10 cellular contexts compared by ENCODE assay signal in genomic region chr17:48596000-48596734, GRCh38. TPM values are rescaled to one million over a fixed set of nuclear protein-coding genes. Genes with fewer than 3 reads are reported as not detected.
A peak's percentile ranks its signal among the peaks of the same experiment; 100 is the strongest.
DNase-seq lines count a peak whose midpoint lies in the region; ATAC-seq, FAIRE-seq and TF ChIP-seq lines count a peak whose summit lies in the region.
"Had no signal": no experiment of that assay in that cellular context is flagged by ENCODE, and none has a peak within 500 bp of the region (broad histone marks: within the 10 kb centered on the region; RNA-seq: fewer than 3 reads in every experiment).

No MANE protein-coding gene starts in this region.

- no peaks in the 10 kb centered on the region for H3K79me2 ChIP-seq in HepG2 (ENCODE audit: insufficient read depth, low read length)

- H3K4me3 Mint-ChIP-seq in activated naive CD4-positive, alpha-beta T cell treated with anti-CD3 and anti-CD28 coated beads for 36 hours = peak overlapping the region; percentile 69

- H2AFZ ChIP-seq in HepG2 (ENCODE audit: low read length) = no peak overlapping the region
- H2AFZ ChIP-seq: PC-9 had no signal

- 0 out of 2 replicates have a peak, but pooled peaks cover 6% of the 10 kb centered on the region for H3K4me1 ChIP-seq in HepG2 (ENCODE audit: insufficient read depth, low read length)
- peaks cover 54% of the 10 kb centered on the region for H3K4me1 ChIP-seq in suprapubic skin

- peaks cover 88% of the 10 kb centered on the region for H3K27me3 Mint-ChIP-seq in activated naive CD4-positive, alpha-beta T cell treated with anti-CD3 and anti-CD28 coated beads for 36 hours (ENCODE audit: low read depth)

- no peaks in the 10 kb centered on the region for H3K9me3 Mint-ChIP-seq in activated naive CD4-positive, alpha-beta T cell treated with anti-CD3 and anti-CD28 coated beads for 36 hours

- H3K4me3 ChIP-seq in HepG2 (replicated peaks in 1 of 3; ENCODE audit: insufficient read depth in 1 of 3, low read depth in 2 of 3, low read length in 3 of 3) (no peak overlapping the region), suprapubic skin (peak overlapping the region; percentile 67)
- H3K4me3 ChIP-seq: BLaER1 treated with 17β-estradiol and CSF1 and Interleukin-3, amounts not matched to agents 10 nM and 100 nM; PC-9 had no signal

- intact Hi-C loops in activated naive CD4-positive, alpha-beta T cell treated with anti-CD3 and anti-CD28 coated beads for 36 hours (cut with micrococcal nuclease) = loop anchor here (2.0 kb wide), 2 partner anchors 17 to 571 kb away; no protein-coding TSS in a partner anchor
- intact Hi-C loops in HepG2 (cut with micrococcal nuclease; ENCODE audit: unreplicated experiment) = no loop called here

- in situ Hi-C loops in HepG2 (cut with HindIII; ENCODE audit: extremely low pct_ligation_motif_present, low pct_unique_long_range_greater_than_20kb) = loop anchor here (5.0 kb wide), 1 partner anchor 444 kb away; no protein-coding TSS in a partner anchor

- peak; percentile 61 for DNase-seq in activated T-cell treated with anti-CD3 and anti-CD28 coated beads, Interleukin-2, amount 50 U/mL, for 1 hour
- DNase-seq in activated T-cell treated with anti-CD3 and anti-CD28 coated beads for 4 hours (no peak), HepG2 (ENCODE audit: low spot score) (no peak), suprapubic skin (ENCODE audit: low spot score in 2 of 2) (no peak), NCI-H226 (no peak), NCI-H1105 treated with DMSO at 0.1 percent for 48 hours (lab: John Stamatoyannopoulos, UW) (no peak)
- peak; percentile 53 for DNase-seq in activated naive CD4-positive, alpha-beta T cell treated with anti-CD3 and anti-CD28 coated beads for 36 hours
- DNase-seq: PC-9 had no signal

- no peak overlapping the region for H3K4me2 ChIP-seq in HepG2 (ENCODE audit: low read depth, low read length)
- H3K4me2 ChIP-seq: BLaER1 treated with 17β-estradiol and CSF1 and Interleukin-3, amounts not matched to agents 10 nM and 100 nM; PC-9 had no signal

- peaks cover 33% of the 10 kb centered on the region for H3K4me1 Mint-ChIP-seq in activated naive CD4-positive, alpha-beta T cell treated with anti-CD3 and anti-CD28 coated beads for 36 hours (ENCODE audit: low read depth)

- 16% methylated on average over 45 of the region's 54 CpGs for WGBS in HepG2 (ENCODE audit: low lambda C conversion rate)
- WGBS in suprapubic skin = 44% methylated on average over 52 of the region's 54 CpGs

- CTCF ChIA-PET in activated naive CD4-positive, alpha-beta T cell treated with anti-CD3 and anti-CD28 coated beads for 36 hours (lab: Charles Lee) = interaction anchor here (0.6 to 3.5 kb wide), 4 partner anchors 17 to 245 kb away, joined by 3 to 19 read pairs (median 3); no protein-coding TSS in a partner anchor
- CTCF ChIA-PET in HepG2 (lab: Yijun Ruan, JAX; ENCODE audit: low intra/inter-chr PET ratio, low total read pairs) = no interaction called here

- TF ChIP-seq POLR2A in HepG2 (IDR thresholded peaks at IDR 0.05; ENCODE audit: insufficient read depth in 1 of 2, low read depth in 2 of 2, low read length in 2 of 2) = no peak
- TF ChIP-seq POLR2A in suprapubic skin (IDR thresholded peaks at IDR 0.05) = no peak

- POLR2A ChIA-PET in HepG2 (lab: Yijun Ruan, JAX) = no interaction called here

- BruUV-seq in HepG2 (replicated peaks; lab: Mats Ljungman, UMichigan) = no TSS peak

- TF ChIP-seq CTCF in HepG2 (CRISPR knock-in tag; IDR thresholded peaks at IDR 0.05) (no peak), suprapubic skin (IDR thresholded peaks at IDR 0.05) (no peak)

- no peak for FAIRE-seq in HepG2 (lab: Jason Lieb, UNC)

- H3K9ac ChIP-seq in HepG2 (ENCODE audit: insufficient read depth, low read depth, low read length) = no peak overlapping the region
- H3K9ac ChIP-seq: BLaER1 treated with 17β-estradiol and CSF1 and Interleukin-3, amounts not matched to agents 10 nM and 100 nM had no signal

- no peak overlapping the region for H3K27ac Mint-ChIP-seq in activated naive CD4-positive, alpha-beta T cell treated with anti-CD3 and anti-CD28 coated beads for 36 hours

- H4K20me1 ChIP-seq in HepG2 (ENCODE audit: insufficient read depth, low read length) = no peaks in the 10 kb centered on the region

- no peaks in the 10 kb centered on the region for H3K36me3 Mint-ChIP-seq in activated naive CD4-positive, alpha-beta T cell treated with anti-CD3 and anti-CD28 coated beads for 36 hours (ENCODE audit: low read depth)

- H3K9me3 ChIP-seq in HepG2 (ENCODE audit: low read length) = no peaks in the 10 kb centered on the region
- H3K9me3 ChIP-seq in suprapubic skin = no peaks in the 10 kb centered on the region

- no peaks in the 10 kb centered on the region for H3K36me3 ChIP-seq in HepG2 (replicated peaks in 1 of 2; ENCODE audit: control insufficient read depth in 1 of 2, insufficient read depth in 2 of 2, low read length in 2 of 2)
- peaks cover 3% of the 10 kb centered on the region for H3K36me3 ChIP-seq in suprapubic skin
- H3K36me3 ChIP-seq: BLaER1 treated with 17β-estradiol and CSF1 and Interleukin-3, amounts not matched to agents 10 nM and 100 nM had no signal

- TF ChIP-seq EP300 in HepG2 (IDR thresholded peaks at IDR 0.05; ENCODE audit: low read depth in 2 of 2, low read length in 2 of 2) (no peak), HepG2 (CRISPR knock-in tag; IDR thresholded peaks at IDR 0.05; ENCODE audit: borderline replicate concordance) (no peak), suprapubic skin (IDR thresholded peaks at IDR 0.05) (no peak)

- ATAC-seq in HepG2 = no peak
- ATAC-seq in GM21360 (IDR thresholded peaks at IDR 0.05; ENCODE audit: unreplicated experiment) = no peak

- H3K27ac ChIP-seq in HepG2 (ENCODE audit: extremely low read length, insufficient read depth, low read length) (no peak overlapping the region), suprapubic skin (no peak overlapping the region)
- H3K27ac ChIP-seq: BLaER1 treated with 17β-estradiol and CSF1 and Interleukin-3, amounts not matched to agents 10 nM and 100 nM; PC-9 had no signal

- H3K27me3 ChIP-seq in HepG2 (ENCODE audit: control insufficient read depth in 1 of 2, insufficient read depth in 2 of 2, low read length in 2 of 2) = peaks cover 52 to 91% of the 10 kb centered on the region in 2 experiments
- H3K27me3 ChIP-seq in suprapubic skin = peaks cover 66% of the 10 kb centered on the region

- TF ChIP-seq RAD21 in HepG2 (CRISPR knock-in tag; IDR thresholded peaks at IDR 0.05) = no peak

RNA-seq across cellular contexts. Expression of gene HOXB5, which starts 2.6 kb away (rescaled TPM):
- not detected for total RNA-seq in activated naive CD4-positive, alpha-beta T cell treated with anti-CD3 and anti-CD28 coated beads for 36 hours
- total RNA-seq in HepG2 (2016; rRNA removed; fragmentation: Illumina TruSeq; extraction: Trizol) (not detected in 2 replicates), suprapubic skin (under 1 TPM in 2 of 4 donors, not detected in 2; 0.72 to 0.80 TPM)
- total RNA-seq in HepG2 (2016; cell fraction: cytosol; rRNA removed; fragmentation: Illumina TruSeq; extraction: Trizol; ENCODE audit: low read depth) = not detected in 2 replicates
- total RNA-seq in HepG2 (2016; cell fraction: insoluble cytoplasmic fraction; rRNA removed; fragmentation: Illumina TruSeq; extraction: Trizol) = not detected in 2 replicates
- total RNA-seq in HepG2 (2016; cell fraction: membrane; rRNA removed; fragmentation: Illumina TruSeq; extraction: Trizol) = not detected in 2 replicates
- total RNA-seq in HepG2 (2016; cell fraction: nucleus; rRNA removed; fragmentation: Illumina TruSeq; extraction: Trizol) = not detected in 2 replicates
- not detected in 2 replicates for polyA plus RNA-seq in HepG2 (2011; rRNA removed)
- not detected in 2 replicates for polyA plus RNA-seq in HepG2 (2011; cell fraction: cytosol; rRNA removed)
- polyA plus RNA-seq in HepG2 (2011; cell fraction: nucleus; rRNA removed) = not detected in 2 replicates
- not detected in 2 replicates for polyA plus RNA-seq in HepG2 (2012)
- polyA plus RNA-seq in HepG2 (2016; cell fraction: cytosol; fragmentation: Illumina TruSeq; extraction: Trizol; ENCODE audit: low read depth) = not detected in 2 replicates
- polyA plus RNA-seq in HepG2 (2016; cell fraction: insoluble cytoplasmic fraction; fragmentation: Illumina TruSeq; extraction: Trizol; ENCODE audit: low read depth) = not detected in 2 replicates
- polyA plus RNA-seq in HepG2 (2016; cell fraction: membrane; fragmentation: Illumina TruSeq; extraction: Trizol; ENCODE audit: low read depth) = not detected in 2 replicates
- not detected in 2 replicates for polyA plus RNA-seq in HepG2 (2016; cell fraction: nucleus; fragmentation: Illumina TruSeq; extraction: Trizol; ENCODE audit: insufficient read depth, low read depth)
- 0.49 TPM in 1 of 2 replicates, not detected in the other for polyA minus RNA-seq in HepG2 (2011; rRNA and poly(A)+ RNA removed; ENCODE audit: low replicate concordance)
- polyA minus RNA-seq in HepG2 (2011; cell fraction: cytosol; rRNA and poly(A)+ RNA removed) = not detected in 2 replicates
- not detected in 2 replicates for polyA minus RNA-seq in HepG2 (2011; cell fraction: nucleus; rRNA and poly(A)+ RNA removed)

RNA-seq across cellular contexts. Expression of gene HOXB3, which starts 6.1 kb away (rescaled TPM):
- 1 to 10 TPM; 2.0 TPM for total RNA-seq in activated naive CD4-positive, alpha-beta T cell treated with anti-CD3 and anti-CD28 coated beads for 36 hours
- total RNA-seq in HepG2 (2016; rRNA removed; fragmentation: Illumina TruSeq; extraction: Trizol) = not detected in 2 replicates
- not detected in 2 replicates for total RNA-seq in HepG2 (2016; cell fraction: cytosol; rRNA removed; fragmentation: Illumina TruSeq; extraction: Trizol; ENCODE audit: low read depth)
- not detected in 2 replicates for total RNA-seq in HepG2 (2016; cell fraction: insoluble cytoplasmic fraction; rRNA removed; fragmentation: Illumina TruSeq; extraction: Trizol)
- not detected in 2 replicates for total RNA-seq in HepG2 (2016; cell fraction: membrane; rRNA removed; fragmentation: Illumina TruSeq; extraction: Trizol)
- not detected in 2 replicates for total RNA-seq in HepG2 (2016; cell fraction: nucleus; rRNA removed; fragmentation: Illumina TruSeq; extraction: Trizol)
- not detected in 2 replicates for polyA plus RNA-seq in HepG2 (2011; rRNA removed)
- polyA plus RNA-seq in HepG2 (2011; cell fraction: cytosol; rRNA removed) = not detected in 2 replicates
- 0.28 TPM in 1 of 2 replicates, not detected in the other for polyA plus RNA-seq in HepG2 (2011; cell fraction: nucleus; rRNA removed)
- polyA plus RNA-seq in HepG2 (2012) = not detected in 2 replicates
- not detected in 2 replicates for polyA plus RNA-seq in HepG2 (2016; cell fraction: cytosol; fragmentation: Illumina TruSeq; extraction: Trizol; ENCODE audit: low read depth)
- not detected in 2 replicates for polyA plus RNA-seq in HepG2 (2016; cell fraction: insoluble cytoplasmic fraction; fragmentation: Illumina TruSeq; extraction: Trizol; ENCODE audit: low read depth)
- not detected in 2 replicates for polyA plus RNA-seq in HepG2 (2016; cell fraction: membrane; fragmentation: Illumina TruSeq; extraction: Trizol; ENCODE audit: low read depth)
- not detected in 2 replicates for polyA plus RNA-seq in HepG2 (2016; cell fraction: nucleus; fragmentation: Illumina TruSeq; extraction: Trizol; ENCODE audit: insufficient read depth, low read depth)
- 2.3 TPM in 1 of 2 replicates, not detected in the other for polyA minus RNA-seq in HepG2 (2011; rRNA and poly(A)+ RNA removed; ENCODE audit: low replicate concordance)
- not detected in 2 replicates for polyA minus RNA-seq in HepG2 (2011; cell fraction: cytosol; rRNA and poly(A)+ RNA removed)
- not detected in 2 replicates for polyA minus RNA-seq in HepG2 (2011; cell fraction: nucleus; rRNA and poly(A)+ RNA removed)
- 10 to 100 TPM in 1 of 4 donors, 1 to 10 TPM in 3; 2.3 to 20.8 (median 3.9) TPM for total RNA-seq in suprapubic skin

RNA-seq across cellular contexts. Expression of gene HOXB6, which starts 8.6 kb away (rescaled TPM):
- total RNA-seq in activated naive CD4-positive, alpha-beta T cell treated with anti-CD3 and anti-CD28 coated beads for 36 hours = not detected
- not detected in 2 replicates for total RNA-seq in HepG2 (2016; rRNA removed; fragmentation: Illumina TruSeq; extraction: Trizol)
- not detected in 2 replicates for total RNA-seq in HepG2 (2016; cell fraction: cytosol; rRNA removed; fragmentation: Illumina TruSeq; extraction: Trizol; ENCODE audit: low read depth)
- not detected in 2 replicates for total RNA-seq in HepG2 (2016; cell fraction: insoluble cytoplasmic fraction; rRNA removed; fragmentation: Illumina TruSeq; extraction: Trizol)
- total RNA-seq in HepG2 (2016; cell fraction: membrane; rRNA removed; fragmentation: Illumina TruSeq; extraction: Trizol) = not detected in 2 replicates
- not detected in 2 replicates for total RNA-seq in HepG2 (2016; cell fraction: nucleus; rRNA removed; fragmentation: Illumina TruSeq; extraction: Trizol)
- polyA plus RNA-seq in HepG2 (2011; rRNA removed) = not detected in 2 replicates
- polyA plus RNA-seq in HepG2 (2011; cell fraction: cytosol; rRNA removed) = not detected in 2 replicates
- polyA plus RNA-seq in HepG2 (2011; cell fraction: nucleus; rRNA removed) = not detected in 2 replicates
- not detected in 2 replicates for polyA plus RNA-seq in HepG2 (2012)
- not detected in 2 replicates for polyA plus RNA-seq in HepG2 (2016; cell fraction: cytosol; fragmentation: Illumina TruSeq; extraction: Trizol; ENCODE audit: low read depth)
- not detected in 2 replicates for polyA plus RNA-seq in HepG2 (2016; cell fraction: insoluble cytoplasmic fraction; fragmentation: Illumina TruSeq; extraction: Trizol; ENCODE audit: low read depth)
- not detected in 2 replicates for polyA plus RNA-seq in HepG2 (2016; cell fraction: membrane; fragmentation: Illumina TruSeq; extraction: Trizol; ENCODE audit: low read depth)
- polyA plus RNA-seq in HepG2 (2016; cell fraction: nucleus; fragmentation: Illumina TruSeq; extraction: Trizol; ENCODE audit: insufficient read depth, low read depth) = not detected in 2 replicates
- polyA minus RNA-seq in HepG2 (2011; rRNA and poly(A)+ RNA removed; ENCODE audit: low replicate concordance) = 3.5 TPM in 1 of 2 replicates, not detected in the other
- not detected in 2 replicates for polyA minus RNA-seq in HepG2 (2011; cell fraction: cytosol; rRNA and poly(A)+ RNA removed)
- polyA minus RNA-seq in HepG2 (2011; cell fraction: nucleus; rRNA and poly(A)+ RNA removed) = not detected in 2 replicates
- 1 to 10 TPM in 2 of 4 donors, under 1 TPM in 1, not detected in 1; 0.39 to 4.5 (median 1.3) TPM for total RNA-seq in suprapubic skin

RNA-seq across cellular contexts. Expression of gene HOXB7, which starts 14.7 kb away (rescaled TPM):
- total RNA-seq in activated naive CD4-positive, alpha-beta T cell treated with anti-CD3 and anti-CD28 coated beads for 36 hours = under 1 TPM in 1 of 2 experiments, not detected in 1; 0.29 TPM
- total RNA-seq in HepG2 (2016; rRNA removed; fragmentation: Illumina TruSeq; extraction: Trizol) (not detected in 2 replicates), suprapubic skin (1 to 10 TPM in 3 of 4 donors, under 1 TPM in 1; 0.95 to 3.6 (median 2.4) TPM)
- not detected in 2 replicates for total RNA-seq in HepG2 (2016; cell fraction: cytosol; rRNA removed; fragmentation: Illumina TruSeq; extraction: Trizol; ENCODE audit: low read depth)
- total RNA-seq in HepG2 (2016; cell fraction: insoluble cytoplasmic fraction; rRNA removed; fragmentation: Illumina TruSeq; extraction: Trizol) = not detected in 2 replicates
- not detected in 2 replicates for total RNA-seq in HepG2 (2016; cell fraction: membrane; rRNA removed; fragmentation: Illumina TruSeq; extraction: Trizol)
- total RNA-seq in HepG2 (2016; cell fraction: nucleus; rRNA removed; fragmentation: Illumina TruSeq; extraction: Trizol) = not detected in 2 replicates
- 0.04 and 0.08 TPM in 2 replicates for polyA plus RNA-seq in HepG2 (2011; rRNA removed)
- polyA plus RNA-seq in HepG2 (2011; cell fraction: cytosol; rRNA removed) = not detected in 2 replicates
- not detected in 2 replicates for polyA plus RNA-seq in HepG2 (2011; cell fraction: nucleus; rRNA removed)
- polyA plus RNA-seq in HepG2 (2012) = not detected in 2 replicates
- not detected in 2 replicates for polyA plus RNA-seq in HepG2 (2016; cell fraction: cytosol; fragmentation: Illumina TruSeq; extraction: Trizol; ENCODE audit: low read depth)
- polyA plus RNA-seq in HepG2 (2016; cell fraction: insoluble cytoplasmic fraction; fragmentation: Illumina TruSeq; extraction: Trizol; ENCODE audit: low read depth) = not detected in 2 replicates
- not detected in 2 replicates for polyA plus RNA-seq in HepG2 (2016; cell fraction: membrane; fragmentation: Illumina TruSeq; extraction: Trizol; ENCODE audit: low read depth)
- not detected in 2 replicates for polyA plus RNA-seq in HepG2 (2016; cell fraction: nucleus; fragmentation: Illumina TruSeq; extraction: Trizol; ENCODE audit: insufficient read depth, low read depth)
- polyA minus RNA-seq in HepG2 (2011; rRNA and poly(A)+ RNA removed; ENCODE audit: low replicate concordance) = 8.9 TPM in 1 of 2 replicates, not detected in the other
- polyA minus RNA-seq in HepG2 (2011; cell fraction: cytosol; rRNA and poly(A)+ RNA removed) = not detected in 2 replicates
- not detected in 2 replicates for polyA minus RNA-seq in HepG2 (2011; cell fraction: nucleus; rRNA and poly(A)+ RNA removed)

RNA-seq across cellular contexts. Expression of gene HOXB4, which starts 18.0 kb away (rescaled TPM):
- total RNA-seq in activated naive CD4-positive, alpha-beta T cell treated with anti-CD3 and anti-CD28 coated beads for 36 hours = 1 to 10 TPM; 2.3 to 2.5 TPM
- total RNA-seq in HepG2 (2016; rRNA removed; fragmentation: Illumina TruSeq; extraction: Trizol) (not detected in 2 replicates), suprapubic skin (1 to 10 TPM in 3 of 4 donors, under 1 TPM in 1; 0.42 to 3.5 (median 1.0) TPM)
- not detected in 2 replicates for total RNA-seq in HepG2 (2016; cell fraction: cytosol; rRNA removed; fragmentation: Illumina TruSeq; extraction: Trizol; ENCODE audit: low read depth)
- total RNA-seq in HepG2 (2016; cell fraction: insoluble cytoplasmic fraction; rRNA removed; fragmentation: Illumina TruSeq; extraction: Trizol) = not detected in 2 replicates
- total RNA-seq in HepG2 (2016; cell fraction: membrane; rRNA removed; fragmentation: Illumina TruSeq; extraction: Trizol) = not detected in 2 replicates
- total RNA-seq in HepG2 (2016; cell fraction: nucleus; rRNA removed; fragmentation: Illumina TruSeq; extraction: Trizol) = not detected in 2 replicates
- not detected in 2 replicates for polyA plus RNA-seq in HepG2 (2011; rRNA removed)
- polyA plus RNA-seq in HepG2 (2011; cell fraction: cytosol; rRNA removed) = not detected in 2 replicates
- polyA plus RNA-seq in HepG2 (2011; cell fraction: nucleus; rRNA removed) = not detected in 2 replicates
- not detected in 2 replicates for polyA plus RNA-seq in HepG2 (2012)
- polyA plus RNA-seq in HepG2 (2016; cell fraction: cytosol; fragmentation: Illumina TruSeq; extraction: Trizol; ENCODE audit: low read depth) = not detected in 2 replicates
- not detected in 2 replicates for polyA plus RNA-seq in HepG2 (2016; cell fraction: insoluble cytoplasmic fraction; fragmentation: Illumina TruSeq; extraction: Trizol; ENCODE audit: low read depth)
- polyA plus RNA-seq in HepG2 (2016; cell fraction: membrane; fragmentation: Illumina TruSeq; extraction: Trizol; ENCODE audit: low read depth) = not detected in 2 replicates
- polyA plus RNA-seq in HepG2 (2016; cell fraction: nucleus; fragmentation: Illumina TruSeq; extraction: Trizol; ENCODE audit: insufficient read depth, low read depth) = not detected in 2 replicates
- 0.04 and 0.49 TPM in 2 replicates for polyA minus RNA-seq in HepG2 (2011; rRNA and poly(A)+ RNA removed; ENCODE audit: low replicate concordance)
- polyA minus RNA-seq in HepG2 (2011; cell fraction: cytosol; rRNA and poly(A)+ RNA removed) = not detected in 2 replicates
- polyA minus RNA-seq in HepG2 (2011; cell fraction: nucleus; rRNA and poly(A)+ RNA removed) = not detected in 2 replicates

Comparison
In these comparisons a context has a peak if more than half of its experiments do, and no peak if none do; other contexts are left out.
1. DNase-seq: peak in activated T-cell treated with anti-CD3 and anti-CD28 coated beads, Interleukin-2, amount 50 U/mL, for 1 hour (single experiment) and activated naive CD4-positive, alpha-beta T cell treated with anti-CD3 and anti-CD28 coated beads for 36 hours (single experiment); none in activated T-cell treated with anti-CD3 and anti-CD28 coated beads for 4 hours (single experiment), HepG2 (single experiment), suprapubic skin (0 of 2), NCI-H226 (single experiment) and NCI-H1105 treated with DMSO at 0.1 percent for 48 hours (single experiment).